4 cellular contexts compared by ENCODE assay signal in the genomic region with DNA sequence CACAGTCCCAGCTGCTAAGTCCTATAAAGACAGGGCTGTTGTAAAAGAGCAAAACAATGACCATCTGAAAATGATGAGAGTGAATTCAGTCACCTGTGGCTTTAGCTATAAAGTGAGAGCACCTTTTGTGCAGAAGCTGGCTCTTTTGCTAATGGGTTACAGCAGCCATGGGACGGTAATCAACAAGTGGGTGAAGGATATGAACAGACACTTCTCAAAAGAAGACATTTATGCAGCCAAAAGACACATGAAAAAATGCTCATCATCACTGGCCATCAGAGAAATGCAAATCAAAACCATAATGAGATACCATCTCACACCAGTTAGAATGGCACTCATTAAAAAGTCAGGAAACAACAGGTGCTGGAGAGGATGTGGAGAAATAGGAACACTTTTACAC. TPM values are rescaled to one million over a fixed set of nuclear protein-coding genes. Genes with fewer than 3 reads are reported as not detected.
"Had no signal": no experiment of that assay in that cellular context is flagged by ENCODE, and none has a peak within 500 bp of the region (broad histone marks: within the 10 kb centered on the region; RNA-seq: fewer than 3 reads in every experiment).

No MANE protein-coding gene starts in this region.

RNA-seq across cellular contexts. Expression of gene MROH9, which starts 16.4 kb away (rescaled TPM):
- polyA plus RNA-seq: HepG2, IgD-negative memory B cell, IMR-90, K562 had no signal
